ENCODE assay signal across 8 cellular contexts in the genomic region with DNA sequence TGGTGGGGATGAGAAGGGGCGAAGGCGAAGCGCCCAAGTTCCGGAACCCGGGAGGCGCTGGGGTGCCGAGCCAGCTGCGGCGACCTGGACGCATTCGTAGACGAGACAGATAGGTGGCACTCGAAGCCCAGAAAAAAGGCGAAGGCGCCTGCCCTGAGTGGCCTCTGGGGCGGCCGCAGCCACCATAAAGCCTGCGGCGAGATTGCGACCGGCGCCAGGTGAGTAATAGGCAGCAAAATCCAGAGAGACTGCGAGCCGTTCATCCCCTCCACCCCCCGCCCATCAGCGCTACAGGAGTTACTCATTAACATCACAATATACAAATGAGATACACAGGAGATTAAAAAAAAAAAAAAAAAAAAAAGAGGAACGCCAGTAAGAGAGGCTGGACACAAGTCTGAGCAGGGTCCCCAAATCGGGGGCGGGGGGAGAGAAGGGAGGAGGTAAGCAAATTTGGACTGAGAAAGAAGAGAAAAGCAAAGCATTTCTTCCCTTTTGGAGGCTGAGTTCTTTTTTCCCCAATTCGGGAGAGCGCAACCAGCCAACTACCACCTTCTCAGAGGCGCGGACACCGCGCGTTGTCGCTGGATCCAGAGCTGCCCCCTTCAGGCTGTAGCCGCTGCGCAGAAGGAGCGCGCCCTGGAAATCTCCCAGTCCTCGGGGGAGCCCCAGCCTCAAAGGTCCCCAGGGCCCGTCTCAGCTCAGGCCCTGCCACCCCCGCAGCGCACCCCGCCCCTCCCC. TPM values are rescaled to one million over a fixed set of nuclear protein-coding genes. Genes with fewer than 3 reads are reported as not detected.
DNase-seq lines count a peak whose midpoint lies in the region; ATAC-seq and TF ChIP-seq lines count a peak whose summit lies in the region.

No MANE protein-coding gene starts in this region.

- H3K4me1 Mint-ChIP-seq in activated naive CD8-positive, alpha-beta T cell treated with anti-CD3 and anti-CD28 coated beads for 36 hours, result peaks cover 8% of the 10 kb centered on the region

- H3K4me3 ChIP-seq in MM.1S (ENCODE audit: low read length), result no peak overlapping the region
- peak overlapping the region in 9 of 10 donors; percentile 33 to 54 (median 50) for H3K4me3 ChIP-seq in heart right ventricle

- H3K9me3 ChIP-seq in MM.1S (replicated peaks; ENCODE audit: insufficient read depth, low read length) (no peaks in the 10 kb centered on the region), heart right ventricle (no peaks in the 10 kb centered on the region)

- peak overlapping the region; percentile 34; the same call in 1 of the 2 replicates for H3K4me2 ChIP-seq in MM.1S (ENCODE audit: low read depth, low read length)

- no peaks in the 10 kb centered on the region for H3K9me3 Mint-ChIP-seq in activated naive CD8-positive, alpha-beta T cell treated with anti-CD3 and anti-CD28 coated beads for 36 hours

- no peaks in the 10 kb centered on the region for H3K36me3 Mint-ChIP-seq in activated naive CD8-positive, alpha-beta T cell treated with anti-CD3 and anti-CD28 coated beads for 36 hours

- H3K4me1 ChIP-seq in MM.1S (ENCODE audit: low read length), result no peaks in the 10 kb centered on the region
- peaks cover 2 to 43% (median 18%) of the 10 kb centered on the region in 9 donors for H3K4me1 ChIP-seq in heart right ventricle

- H2AFZ ChIP-seq in MM.1S (ENCODE audit: low read length), result no peak overlapping the region

- intact Hi-C loops in heart right ventricle (cut with DNase I), result loop anchor here (1.0 to 10.0 kb wide), 13 partner anchors 496 to 1089 kb away; no protein-coding TSS in a partner anchor
- intact Hi-C loops in posterior vena cava (cut with DNase I), result loop anchor here (5.0 to 10.0 kb wide), 2 partner anchors 1244 to 1246 kb away; no protein-coding TSS in a partner anchor

- H3K27me3 Mint-ChIP-seq in activated naive CD8-positive, alpha-beta T cell treated with anti-CD3 and anti-CD28 coated beads for 36 hours, result peaks cover 99% of the 10 kb centered on the region

- H3K27ac ChIP-seq in MM.1S (ENCODE audit: low read length) (no peak overlapping the region), heart right ventricle (peak overlapping the region in 6 of 10 donors; percentile 22 to 48 (median 31))

- peak; percentile 88 to 94 (median 92) for ATAC-seq in heart right ventricle
- ATAC-seq in HG03354 (IDR thresholded peaks at IDR 0.05; ENCODE audit: poor library complexity, severe bottlenecking, unreplicated experiment), result no peak

- H3K27me3 ChIP-seq in MM.1S (replicated peaks; ENCODE audit: insufficient read depth, low read length), result peaks cover 32% of the 10 kb centered on the region
- H3K27me3 ChIP-seq in heart right ventricle, result peaks cover 6 to 100% (median 51%) of the 10 kb centered on the region in 7 donors

- H3K36me3 ChIP-seq in MM.1S (replicated peaks; ENCODE audit: insufficient read depth, low read length) (no peaks in the 10 kb centered on the region), heart right ventricle (peaks cover 0 to 29% (median 0%) of the 10 kb centered on the region in 9 donors)

- TF ChIP-seq CTCF in MM.1S (IDR thresholded peaks at IDR 0.05; ENCODE audit: low read length) (peak; percentile 21), heart right ventricle (IDR thresholded peaks at IDR 0.05) (peak; percentile 39 to 79 (median 65))

- 1% methylated on average over 42 to 45 of the region's 46 CpGs for WGBS in heart right ventricle, 2 donors

- no peak overlapping the region for H3K4me3 Mint-ChIP-seq in activated naive CD8-positive, alpha-beta T cell treated with anti-CD3 and anti-CD28 coated beads for 36 hours

- H3K9ac ChIP-seq in MM.1S (ENCODE audit: low read length), result no peak overlapping the region

- H4K20me1 ChIP-seq in MM.1S (ENCODE audit: insufficient read depth, low read length), result no peaks in the 10 kb centered on the region

- H3K27ac Mint-ChIP-seq in activated naive CD8-positive, alpha-beta T cell treated with anti-CD3 and anti-CD28 coated beads for 36 hours, result no peak overlapping the region

- no peaks in the 10 kb centered on the region for H3F3A ChIP-seq in MM.1S (ENCODE audit: insufficient read depth, low read length)

- no peaks in the 10 kb centered on the region for H3K79me2 ChIP-seq in MM.1S (ENCODE audit: low read length)

- DNase-seq in NCI-H2227 (lab: John Stamatoyannopoulos, UW; ENCODE audit: unreplicated experiment) (peak; percentile 4), NCI-H2227 treated with DMSO at 0.1 percent for 48 hours (lab: John Stamatoyannopoulos, UW) (no peak), MM.1S (peak; percentile 47), heart right ventricle (peak; percentile 78 to 81), posterior vena cava (ENCODE audit: low spot score) (peak; percentile 88), NAMALWA (ENCODE audit: low spot score) (no peak)
- peak; percentile 50 for DNase-seq in activated naive CD8-positive, alpha-beta T cell treated with anti-CD3 and anti-CD28 coated beads for 36 hours

- no peaks in the 10 kb centered on the region for H3K9me2 ChIP-seq in MM.1S (replicated peaks; ENCODE audit: insufficient read depth, low read length)

RNA-seq across cellular contexts. Expression of gene TBX3, which starts 15.7 kb away (rescaled TPM):
- total RNA-seq in activated naive CD8-positive, alpha-beta T cell treated with anti-CD3 and anti-CD28 coated beads for 36 hours, result not detected
- total RNA-seq in heart right ventricle, result 10 to 100 TPM in 6 of 10 donors, 1 to 10 TPM in 4; 4.0 to 32.4 (median 11.4) TPM
- polyA plus RNA-seq in heart right ventricle, result 10 to 100 TPM in 1 of 2 donors, 1 to 10 TPM in 1; 9.7 to 20.9 TPM
- 1 to 10 TPM; 3.5 to 6.3 TPM for total RNA-seq in posterior vena cava

Comparison
In these comparisons a context has a peak if more than half of its experiments do, and no peak if none do; other contexts are left out.
1. DNase-seq: peak in NCI-H2227 (single experiment), MM.1S (single experiment), activated naive CD8-positive, alpha-beta T cell treated with anti-CD3 and anti-CD28 coated beads for 36 hours (single experiment), heart right ventricle (2 of 2) and posterior vena cava (single experiment); none in NCI-H2227 treated with DMSO at 0.1 percent for 48 hours (single experiment) and NAMALWA (single experiment).
2. RNA of gene TBX3, which starts 15.7 kb away (total RNA-seq): 4.0 to 32.4 TPM in heart right ventricle and 3.5 to 6.3 TPM in posterior vena cava; not detected in activated naive CD8-positive, alpha-beta T cell treated with anti-CD3 and anti-CD28 coated beads for 36 hours; every median in the first group is over 4 times any median in the second.